ENCODE assay signal across 9 cellular contexts in the genomic region with DNA sequence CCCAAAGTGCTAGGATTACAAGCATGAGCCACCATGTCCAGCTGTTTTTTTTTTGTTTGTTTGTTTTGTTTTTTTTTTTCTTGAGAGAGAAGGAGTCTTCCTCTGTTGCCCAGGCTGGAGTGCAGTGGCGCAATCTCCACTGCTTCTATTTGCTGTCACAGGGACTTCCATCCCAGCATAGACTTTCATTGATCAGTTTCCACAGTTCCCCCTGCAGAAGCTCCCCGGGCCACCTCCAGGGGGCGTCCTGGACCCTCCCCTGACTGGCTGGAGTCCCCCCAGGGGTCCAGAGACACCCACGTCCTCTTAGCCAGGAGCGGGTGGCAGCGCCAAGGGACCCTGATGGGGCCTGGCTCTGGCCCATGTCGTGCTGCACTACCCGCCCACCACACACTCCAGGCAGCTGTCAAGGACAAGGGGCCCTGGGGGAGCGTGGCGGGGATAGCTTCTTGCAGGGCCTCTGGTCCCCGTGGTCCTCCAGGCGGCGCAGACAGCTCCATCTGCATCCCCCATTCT. TPM values are rescaled to one million over a fixed set of nuclear protein-coding genes. Genes with fewer than 3 reads are reported as not detected.
A peak's percentile ranks its signal among the peaks of the same experiment; 100 is the strongest.
DNase-seq lines count a peak whose midpoint lies in the region; ATAC-seq and TF ChIP-seq lines count a peak whose summit lies in the region.
"Had no signal": no experiment of that assay in that cellular context is flagged by ENCODE, and none has a peak within 500 bp of the region (broad histone marks: within the 10 kb centered on the region; RNA-seq: fewer than 3 reads in every experiment).

No MANE protein-coding gene starts in this region.

- DNase-seq in AG09309 (ENCODE audit: low read depth) (no peak), GM10248 (ENCODE audit: extremely low spot score) (no peak), SK-N-DZ (ENCODE audit: low spot score) (peak; percentile 85), heart left ventricle (no peak), gastrocnemius medialis (no peak), tibial nerve (ENCODE audit: low spot score in 2 of 2) (no peak)
- no peak for DNase-seq in stimulated activated CD4-positive, alpha-beta T cell treated with anti-CD3 and anti-CD28 coated beads, Interleukin-4, amount 100 ng/mL, for 24 hours
- DNase-seq: sigmoid colon had no signal

- ATAC-seq in heart left ventricle (no peak), gastrocnemius medialis (no peak), HG02840 (IDR thresholded peaks at IDR 0.05; ENCODE audit: low FRiP score, unreplicated experiment) (no peak)

- CTCF ChIA-PET in GM10248 (lab: Yijun Ruan, JAX) = interaction anchor here (1.1 to 3.5 kb wide), 4 partner anchors 11 to 131 kb away, joined by 3 to 15 read pairs (median 4); no protein-coding TSS in a partner anchor

- H3K9me3 ChIP-seq in heart left ventricle (no peaks in the 10 kb centered on the region), gastrocnemius medialis (no peaks in the 10 kb centered on the region), tibial nerve (no peaks in the 10 kb centered on the region)
- H3K9me3 ChIP-seq: sigmoid colon had no signal

- 28 to 32% (median 31%) methylated on average over 8 to 13 of the region's 13 CpGs for WGBS in heart left ventricle, 4 donors
- WGBS in tibial nerve, 2 donors = 29 to 35% methylated on average over 11 to 13 of the region's 13 CpGs

- H3K27ac ChIP-seq in heart left ventricle = no peak overlapping the region
- H3K27ac ChIP-seq in gastrocnemius medialis = no peak overlapping the region
- H3K27ac ChIP-seq in tibial nerve = no peak overlapping the region
- H3K27ac ChIP-seq: sigmoid colon had no signal

- intact Hi-C loops in heart left ventricle (cut with DNase I) = loop anchor here in 1 of 10 donors (5.0 kb wide), 1 partner anchor 36 kb away; no protein-coding TSS in a partner anchor
- intact Hi-C loops in gastrocnemius medialis (cut with DNase I; ENCODE audit: low total_unique reads) = no loop called here

- H3K4me1 ChIP-seq in heart left ventricle (peaks cover 0 to 15% (median 10%) of the 10 kb centered on the region in 12 donors), gastrocnemius medialis (peaks cover 0 to 6% of the 10 kb centered on the region in 2 donors), tibial nerve (peaks cover 0 to 17% (median 4%) of the 10 kb centered on the region in 4 donors)

- in situ Hi-C loops in gastrocnemius medialis (cut with MboI; ENCODE audit: low sequenced_read_pairs in 4 of 4) = loop anchor here in 1 of 4 donors (10.0 kb wide), 1 partner anchor 128 kb away; a partner anchor contains a TSS

- H3K27me3 ChIP-seq in heart left ventricle = peaks cover 10 to 36% (median 26%) of the 10 kb centered on the region in 9 donors
- H3K27me3 ChIP-seq in gastrocnemius medialis = peaks cover 23 to 27% (median 27%) of the 10 kb centered on the region in 3 donors
- H3K27me3 ChIP-seq in tibial nerve = peaks cover 0 to 25% of the 10 kb centered on the region in 2 donors

- TF ChIP-seq EP300 in tibial nerve (IDR thresholded peaks at IDR 0.05) = no peak

- TF ChIP-seq CTCF in AG09309 (IDR thresholded peaks at IDR 0.05; ENCODE audit: control insufficient read depth, insufficient read depth, low read depth, low read length, missing control alignments) (peak; percentile 36), GM10248 (IDR thresholded peaks at IDR 0.05; ENCODE audit: control extremely low read depth, extremely low read depth, low read depth, missing control alignments) (peak; percentile 9), heart left ventricle (IDR thresholded peaks at IDR 0.05) (peak; percentile 6 to 47 (median 26)), gastrocnemius medialis (IDR thresholded peaks at IDR 0.05 in 4 of 5, conservative IDR thresholded peaks at IDR 0.05 in 1 of 5) (peak in 2 of 5 experiments; percentile 8 to 32), tibial nerve (IDR thresholded peaks at IDR 0.05) (no peak)

- POLR2A ChIA-PET in GM10248 (lab: Yijun Ruan, JAX) = interaction anchor here (0.5 to 0.7 kb wide), 2 partner anchors 139 to 211 kb away, joined by 5 to 8 read pairs; a partner anchor contains a TSS

- no peak overlapping the region for H3K4me3 ChIP-seq in AG09309 (ENCODE audit: control insufficient read depth, low read depth, low read length)
- H3K4me3 ChIP-seq in heart left ventricle = no peak overlapping the region
- no peak overlapping the region for H3K4me3 ChIP-seq in gastrocnemius medialis
- no peak overlapping the region for H3K4me3 ChIP-seq in tibial nerve
- H3K4me3 ChIP-seq: sigmoid colon had no signal

- H3K36me3 ChIP-seq in heart left ventricle = no peaks in the 10 kb centered on the region
- H3K36me3 ChIP-seq in gastrocnemius medialis = no peaks in the 10 kb centered on the region
- no peaks in the 10 kb centered on the region for H3K36me3 ChIP-seq in tibial nerve
- H3K36me3 ChIP-seq: sigmoid colon had no signal

- no peak for TF ChIP-seq POLR2A in heart left ventricle (IDR thresholded peaks at IDR 0.05)
- no peak for TF ChIP-seq POLR2A in gastrocnemius medialis (IDR thresholded peaks at IDR 0.05)
- no peak for TF ChIP-seq POLR2A in tibial nerve (IDR thresholded peaks at IDR 0.05)

RNA-seq across cellular contexts. Expression of a gene that starts 3.1 kb away (rescaled TPM):
- polyA plus RNA-seq in SK-N-DZ (2014; cell fraction: cytosol; rRNA removed) = 5.3 and 14.5 TPM in 2 replicates
- polyA plus RNA-seq in SK-N-DZ (2014; cell fraction: nucleus; rRNA removed) = 5.5 and 6.6 TPM in 2 replicates
- total RNA-seq in heart left ventricle (under 1 TPM in 1 of 9 donors, not detected in 8; 0.69 TPM), gastrocnemius medialis (not detected), tibial nerve (1 to 10 TPM in 2 of 4 donors, not detected in 2; 3.0 to 3.1 TPM)
- under 1 TPM in 1 of 2 donors, not detected in 1; 0.19 TPM for polyA plus RNA-seq in heart left ventricle
- total RNA-seq: sigmoid colon had no signal

RNA-seq across cellular contexts. Expression of a gene that starts 6.8 kb away (rescaled TPM):
- polyA plus RNA-seq in SK-N-DZ (2014; cell fraction: cytosol; rRNA removed) = 54.0 and 59.4 TPM in 2 replicates
- polyA plus RNA-seq in SK-N-DZ (2014; cell fraction: nucleus; rRNA removed) = 160 and 226 TPM in 2 replicates
- total RNA-seq in heart left ventricle (10 to 100 TPM; 10.9 to 47.4 (median 17.0) TPM), gastrocnemius medialis (10 to 100 TPM; 57.0 to 92.2 (median 75.4) TPM), tibial nerve (10 to 100 TPM; 37.0 to 83.1 (median 49.2) TPM)
- 10 to 100 TPM in 1 of 2 donors, 1 to 10 TPM in 1; 9.4 to 33.8 TPM for polyA plus RNA-seq in heart left ventricle

RNA-seq across cellular contexts. Expression of a gene that starts 10.2 kb away (rescaled TPM):
- 18.5 and 18.9 TPM in 2 replicates for polyA plus RNA-seq in SK-N-DZ (2014; cell fraction: cytosol; rRNA removed)
- polyA plus RNA-seq in SK-N-DZ (2014; cell fraction: nucleus; rRNA removed) = 7.9 and 13.0 TPM in 2 replicates
- 100 to 1,000 TPM; 124 to 496 (median 227) TPM for total RNA-seq in heart left ventricle
- 100 to 1,000 TPM; 213 to 396 TPM for polyA plus RNA-seq in heart left ventricle
- 10 to 100 TPM; 51.6 to 86.9 (median 74.4) TPM for total RNA-seq in gastrocnemius medialis
- total RNA-seq in tibial nerve = 10 to 100 TPM; 54.7 to 83.1 (median 64.9) TPM

RNA-seq across cellular contexts. Expression of a gene that starts 26.7 kb away (rescaled TPM):
- polyA plus RNA-seq in SK-N-DZ (2014; cell fraction: cytosol; rRNA removed) = 11.1 and 18.9 TPM in 2 replicates
- 25.7 and 34.4 TPM in 2 replicates for polyA plus RNA-seq in SK-N-DZ (2014; cell fraction: nucleus; rRNA removed)
- total RNA-seq in heart left ventricle (1 to 10 TPM in 3 of 9 donors, under 1 TPM in 6; 0.19 to 1.3 (median 0.86) TPM), gastrocnemius medialis (1 to 10 TPM in 1 of 4 donors, not detected in 3; 2.3 TPM), tibial nerve (1 to 10 TPM in 1 of 4 donors, not detected in 3; 3.9 TPM)
- polyA plus RNA-seq in heart left ventricle = 1 to 10 TPM in 1 of 2 donors, under 1 TPM in 1; 0.53 to 2.7 TPM

RNA-seq across cellular contexts. Expression of a gene that starts 31.2 kb away (rescaled TPM):
- 120 and 139 TPM in 2 replicates for polyA plus RNA-seq in SK-N-DZ (2014; cell fraction: cytosol; rRNA removed)
- 97.5 and 128 TPM in 2 replicates for polyA plus RNA-seq in SK-N-DZ (2014; cell fraction: nucleus; rRNA removed)
- 10 to 100 TPM in 7 of 9 donors, 1 to 10 TPM in 2; 9.0 to 25.0 (median 11.7) TPM for total RNA-seq in heart left ventricle
- polyA plus RNA-seq in heart left ventricle = 10 to 100 TPM; 13.1 to 32.3 TPM
- 10 to 100 TPM in 1 of 4 donors, 1 to 10 TPM in 3; 3.5 to 13.6 (median 6.4) TPM for total RNA-seq in gastrocnemius medialis
- 10 to 100 TPM; 22.8 to 56.7 (median 28.1) TPM for total RNA-seq in tibial nerve

Comparison
In these comparisons a context has a peak if more than half of its experiments do, and no peak if none do; other contexts are left out.
1. CTCF ChIP-seq: peak in AG09309 (single experiment), GM10248 (single experiment) and heart left ventricle (12 of 12); none in tibial nerve (0 of 5).